Comparison of ENCODE assay signal across 26 cellular contexts in the genomic region with DNA sequence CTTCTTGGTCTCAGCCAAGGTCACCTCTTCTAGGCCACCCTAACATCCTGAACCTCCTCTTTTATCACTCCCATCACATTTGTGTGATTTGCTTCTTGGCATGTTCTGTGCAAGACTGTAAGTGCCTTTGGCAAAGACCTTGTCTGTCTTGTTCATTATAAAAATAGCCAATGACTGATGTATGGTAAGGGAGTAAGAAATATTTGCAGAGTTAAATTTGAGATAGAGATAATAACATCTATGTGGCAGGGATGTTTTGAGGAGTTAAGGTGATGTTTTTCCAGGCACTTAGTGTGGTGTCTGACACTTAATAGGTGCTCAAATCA.
A peak's percentile ranks its signal among the peaks of the same experiment; 100 is the strongest.
DNase-seq lines count a peak whose midpoint lies in the region; ATAC-seq and TF ChIP-seq lines count a peak whose summit lies in the region.
"Had no signal": no experiment of that assay in that cellular context is flagged by ENCODE, and none has a peak within 500 bp of the region (broad histone marks: within the 10 kb centered on the region; RNA-seq: fewer than 3 reads in every experiment).

No MANE protein-coding gene starts in this region.

- H3K9me3 ChIP-seq in right atrium auricular region, result no peaks in the 10 kb centered on the region
- H3K9me3 ChIP-seq: A549 had no signal

- H3K27ac ChIP-seq in right atrium auricular region, result peak overlapping the region; percentile 24 to 58
- H3K27ac ChIP-seq: A549 had no signal

- H3K36me3 ChIP-seq in right atrium auricular region, result no peaks in the 10 kb centered on the region

- no peak overlapping the region for H3K4me3 ChIP-seq in right atrium auricular region
- H3K4me3 ChIP-seq: A549, GM12878, GM23338, K562 had no signal

- peaks cover 0 to 36% of the 10 kb centered on the region in 2 donors for H3K4me1 ChIP-seq in right atrium auricular region
- H3K4me1 ChIP-seq: A549 had no signal

- no peaks in the 10 kb centered on the region for H3K27me3 ChIP-seq in right atrium auricular region

- no peak for TF ChIP-seq CTCF in right atrium auricular region (IDR thresholded peaks at IDR 0.05)

- DNase-seq in NAMALWA (ENCODE audit: low spot score) (peak; percentile 9), right atrium auricular region (ENCODE audit: low spot score) (no peak), HuH-7.5 (ENCODE audit: low spot score) (no peak)
- DNase-seq: C1 segment of cervical spinal cord; CD4-positive, alpha-beta memory T cell; COR-L47; GDM1; H9; MV-4-11; NCI-H1105 treated with DMSO at 0.1 percent for 48 hours; NCI-H146; NCI-H1930; NCI-H446 treated with DMSO at 0.1 percent for 48 hours; NCI-H526; NK-92 treated with Interleukin-12 subunit alpha and Interleukin-12 subunit beta, amount 100 ng/mL, for 24 hours; RPMI8226; SHP77 treated with DMSO at 0.1 percent for 48 hours; T-helper 1 cell had no signal

- peak; percentile 17 for ATAC-seq in GM18873 (IDR thresholded peaks at IDR 0.05; ENCODE audit: low FRiP score, unreplicated experiment)
- ATAC-seq in HG02678 (IDR thresholded peaks at IDR 0.05; ENCODE audit: unreplicated experiment), result peak; percentile 16
- no peak for ATAC-seq in HG02981 (IDR thresholded peaks at IDR 0.05; ENCODE audit: unreplicated experiment)
- ATAC-seq in GM21576 (IDR thresholded peaks at IDR 0.05; ENCODE audit: unreplicated experiment), result no peak
- ATAC-seq: A549, GM23338, K562 had no signal

Comparison
In these comparisons a context has a peak if more than half of its experiments do, and no peak if none do; other contexts are left out.
1. ATAC-seq: peak in GM18873 (single experiment) and HG02678 (single experiment); none in HG02981 (single experiment) and GM21576 (single experiment).